In genomic region chr6:81238390-81238789, GRCh38 we compare ENCODE assay signal across 20 cellular contexts.
DNase-seq lines count a peak whose midpoint lies in the region; TF ChIP-seq lines count a peak whose summit lies in the region.
"Had no signal": no experiment of that assay in that cellular context is flagged by ENCODE, and none has a peak within 500 bp of the region (broad histone marks: within the 10 kb centered on the region; RNA-seq: fewer than 3 reads in every experiment).

No MANE protein-coding gene starts in this region.

- H3K9me3 ChIP-seq in SK-N-SH = no peaks in the 10 kb centered on the region
- H3K9me3 ChIP-seq in adipocyte (ENCODE audit: control insufficient read depth, low read length) = no peaks in the 10 kb centered on the region
- H3K9me3 ChIP-seq in mammary epithelial cell (replicated peaks; ENCODE audit: insufficient read depth, low read length) = no peaks in the 10 kb centered on the region
- H3K9me3 ChIP-seq: A549; BE2C; BLaER1 treated with 17β-estradiol and CSF1 and Interleukin-3, amounts not matched to agents 10 nM and 100 nM; Caco-2 had no signal

- no TSS peak for BruUV-seq in mammary epithelial cell (replicated peaks; lab: Mats Ljungman, UMichigan)

- H3K4me2 ChIP-seq in SK-N-SH = no peak overlapping the region
- no peak overlapping the region for H3K4me2 ChIP-seq in mammary epithelial cell (ENCODE audit: insufficient read depth, low read depth, low read length)
- H3K4me2 ChIP-seq: A549; BLaER1 treated with 17β-estradiol and CSF1 and Interleukin-3, amounts not matched to agents 10 nM and 100 nM had no signal

- TF ChIP-seq EP300 in SK-N-SH (IDR thresholded peaks at IDR 0.05; ENCODE audit: borderline replicate concordance in 1 of 2, low read depth in 1 of 2, low read length in 1 of 2) = peak; percentile 13 to 35; a peak in 2 of 4 replicates

- H2AFZ ChIP-seq in SK-N-SH (ENCODE audit: low read depth) = no peak overlapping the region
- H2AFZ ChIP-seq in mammary epithelial cell (ENCODE audit: low read depth, low read length) = no peak overlapping the region

- H3K9ac ChIP-seq in SK-N-SH (no peak overlapping the region), adipocyte (ENCODE audit: low read length) (no peak overlapping the region), mammary epithelial cell (ENCODE audit: insufficient read depth, low read length) (no peak overlapping the region)
- H3K9ac ChIP-seq: BLaER1 treated with 17β-estradiol and CSF1 and Interleukin-3, amounts not matched to agents 10 nM and 100 nM had no signal

- no peaks in the 10 kb centered on the region for H3K27me3 ChIP-seq in SK-N-SH (ENCODE audit: insufficient read depth)
- no peaks in the 10 kb centered on the region for H3K27me3 ChIP-seq in adipocyte (replicated peaks; ENCODE audit: control insufficient read depth, insufficient read depth, low read length)
- no peaks in the 10 kb centered on the region for H3K27me3 ChIP-seq in mammary epithelial cell (ENCODE audit: insufficient read depth, low read length)
- H3K27me3 ChIP-seq: BE2C; BLaER1 treated with 17β-estradiol and CSF1 and Interleukin-3, amounts not matched to agents 10 nM and 100 nM had no signal

- H3K36me3 ChIP-seq in SK-N-SH (replicated peaks in 1 of 2; ENCODE audit: control insufficient read depth in 1 of 2, insufficient read depth in 2 of 2, low read length in 1 of 2) (no peaks in the 10 kb centered on the region), adipocyte (ENCODE audit: control insufficient read depth, insufficient read depth, low read length, severe bottlenecking) (no peaks in the 10 kb centered on the region), mammary epithelial cell (ENCODE audit: insufficient read depth, low read length) (no peaks in the 10 kb centered on the region)
- H3K36me3 ChIP-seq: BE2C; BLaER1 treated with 17β-estradiol and CSF1 and Interleukin-3, amounts not matched to agents 10 nM and 100 nM had no signal

- H3K4me1 ChIP-seq in SK-N-SH (ENCODE audit: control insufficient read depth in 1 of 2, insufficient read depth in 2 of 2, low read depth in 1 of 2, low read length in 1 of 2) (peaks cover 5 to 6% of the 10 kb centered on the region in 2 experiments; a peak in 3 of 4 replicates), adipocyte (ENCODE audit: control insufficient read depth, insufficient read depth, low read length) (peaks cover 6% of the 10 kb centered on the region), mammary epithelial cell (ENCODE audit: insufficient read depth, low read length) (no peaks in the 10 kb centered on the region)
- H3K4me1 ChIP-seq: A549; BLaER1 treated with 17β-estradiol and CSF1 and Interleukin-3, amounts not matched to agents 10 nM and 100 nM; Caco-2 had no signal

- TF ChIP-seq RAD21 in SK-N-SH (IDR thresholded peaks at IDR 0.05; ENCODE audit: low read length) = no peak

- CTCF ChIA-PET in SK-N-SH (lab: Yijun Ruan, JAX) (no interaction called here), mammary epithelial cell (lab: Charles Lee; ENCODE audit: low non-redundant PET) (no interaction called here)

- H4K20me1 ChIP-seq in SK-N-SH (ENCODE audit: insufficient read depth) (no peaks in the 10 kb centered on the region), mammary epithelial cell (ENCODE audit: insufficient read depth, low read length) (no peaks in the 10 kb centered on the region)
- H4K20me1 ChIP-seq: BLaER1 treated with 17β-estradiol and CSF1 and Interleukin-3, amounts not matched to agents 10 nM and 100 nM had no signal

- peaks cover 14% of the 10 kb centered on the region for H3F3A ChIP-seq in SK-N-SH (replicated peaks; ENCODE audit: insufficient read depth)

- dilution Hi-C loops in mammary epithelial cell (cut with HindIII; ENCODE audit: low sequenced_read_pairs) = no loop called here

- intact Hi-C loops in mammary epithelial cell (cut with micrococcal nuclease) = no loop called here

- no peaks in the 10 kb centered on the region for H3K79me2 ChIP-seq in SK-N-SH (ENCODE audit: insufficient read depth)
- no peaks in the 10 kb centered on the region for H3K79me2 ChIP-seq in mammary epithelial cell (ENCODE audit: insufficient read depth, low read length)

- TF ChIP-seq CTCF in AG10803 (conservative IDR thresholded peaks at IDR 0.05; ENCODE audit: low read length) (no peak), SK-N-SH (IDR thresholded peaks at IDR 0.05) (no peak), mammary epithelial cell (conservative IDR thresholded peaks at IDR 0.05 in 1 of 2, IDR thresholded peaks at IDR 0.05 in 1 of 2; ENCODE audit: extremely low read depth in 1 of 2, insufficient read depth in 1 of 2, low read depth in 1 of 2, low read length in 2 of 2) (no peak)

- H3K9me2 ChIP-seq in SK-N-SH = no peaks in the 10 kb centered on the region

- in situ Hi-C loops in mammary epithelial cell (cut with MboI; ENCODE audit: low sequenced_read_pairs in 2 of 2) = no loop called here

- peak; percentile 16 for DNase-seq in AG10803 (ENCODE audit: low read depth)
- DNase-seq in EH (ENCODE audit: low read depth) = peak; percentile 18
- DNase-seq in SK-N-SH = no peak
- DNase-seq in adipocyte (ENCODE audit: low read depth) = peak; percentile 27
- DNase-seq in NCI-H446 treated with DMSO at 0.1 percent for 48 hours (lab: John Stamatoyannopoulos, UW) = no peak
- DNase-seq in activated T-cell treated with anti-CD3 and anti-CD28 coated beads, Interleukin-2, amount 50 U/mL, for 48 hours = no peak
- DNase-seq in mammary epithelial cell = no peak
- DNase-seq: BE2C; Caco-2; Calu3; CD4-positive, alpha-beta T cell; CD8-positive, alpha-beta T cell; DMS53; DMS79; DND-41; GF-D8 had no signal

- POLR2A ChIA-PET in SK-N-SH (lab: Yijun Ruan, JAX) = no interaction called here

- H3K4me3 ChIP-seq in AG10803 (ENCODE audit: low read length) (no peak overlapping the region), SK-N-SH (ENCODE audit: low read depth in 2 of 2, low read length in 1 of 2) (no peak overlapping the region), adipocyte (ENCODE audit: low read length) (no peak overlapping the region), mammary epithelial cell (replicated peaks in 1 of 3; ENCODE audit: insufficient read depth in 1 of 3, low read depth in 2 of 3, low read length in 3 of 3) (no peak overlapping the region)
- H3K4me3 ChIP-seq: A549; BLaER1 treated with 17β-estradiol and CSF1 and Interleukin-3, amounts not matched to agents 10 nM and 100 nM had no signal

- H3K27ac ChIP-seq in SK-N-SH (ENCODE audit: low read depth in 2 of 2, low read length in 1 of 2) = no peak overlapping the region
- no peak overlapping the region for H3K27ac ChIP-seq in mammary epithelial cell (ENCODE audit: insufficient read depth, low read depth, low read length)
- H3K27ac ChIP-seq: 22Rv1; A549; BLaER1 treated with 17β-estradiol and CSF1 and Interleukin-3, amounts not matched to agents 10 nM and 100 nM; C4-2B had no signal

TF ChIP-seq in SK-N-SH, 30 proteins besides CTCF, POLR2A, EP300 and RAD21 (continues in another document):
- TF ChIP-seq SIN3A (IDR thresholded peaks at IDR 0.05; ENCODE audit: borderline replicate concordance, low read depth, low read length) (no peak), MXI1 (IDR thresholded peaks at IDR 0.05; ENCODE audit: low read depth, low read length) (no peak), FOXJ3 (CRISPR knock-in tag; IDR thresholded peaks at IDR 0.05) (no peak), JUND (IDR thresholded peaks at IDR 0.05) (no peak), MEF2A (IDR thresholded peaks at IDR 0.05; ENCODE audit: borderline replicate concordance, low read depth) (no peak), EZH2phosphoT487 (IDR thresholded peaks at IDR 0.05; ENCODE audit: borderline replicate concordance, low read depth) (no peak), ZBTB33 (IDR thresholded peaks at IDR 0.05; ENCODE audit: borderline replicate concordance, low read depth) (no peak), FOSL2 (IDR thresholded peaks at IDR 0.05; ENCODE audit: borderline replicate concordance, low read depth) (no peak), REST (IDR thresholded peaks at IDR 0.05; ENCODE audit: low read depth, low read length) (no peak), TCF12 (IDR thresholded peaks at IDR 0.05) (peak; percentile 33), SMC3 (IDR thresholded peaks at IDR 0.05; ENCODE audit: low read depth, low read length) (no peak)

Comparison
In these comparisons a context has a peak if more than half of its experiments do, and no peak if none do; other contexts are left out.
1. DNase-seq: peak in AG10803 (single experiment), EH (single experiment) and adipocyte (single experiment); none in SK-N-SH (single experiment), NCI-H446 treated with DMSO at 0.1 percent for 48 hours (single experiment), activated T-cell treated with anti-CD3 and anti-CD28 coated beads, Interleukin-2, amount 50 U/mL, for 48 hours (0 of 2) and mammary epithelial cell (single experiment).